18 cellular contexts compared by ENCODE assay signal in genomic region chr7:132161976-132162375, GRCh38.
"Had no signal": no experiment of that assay in that cellular context is flagged by ENCODE, and none has a peak within 500 bp of the region (broad histone marks: within the 10 kb centered on the region; RNA-seq: fewer than 3 reads in every experiment).

No MANE protein-coding gene starts in this region.

- H3K9me3 Mint-ChIP-seq: naive thymus-derived CD8-positive, alpha-beta T cell; neural progenitor cell had no signal

- H3K4me3 ChIP-seq: dorsolateral prefrontal cortex, heart right ventricle, mucosa of descending colon, neural progenitor cell, pancreas, thyroid gland, upper lobe of left lung, vagina had no signal

- ATAC-seq: naive thymus-derived CD8-positive, alpha-beta T cell; pancreas had no signal

- H3K27ac ChIP-seq: neural progenitor cell, pancreas, upper lobe of left lung, vagina had no signal

- H3K27ac Mint-ChIP-seq: progenitor cell of endocrine pancreas had no signal

- DNase-seq: cortex of kidney; dorsolateral prefrontal cortex; effector CD8-positive, alpha-beta T cell; foreskin melanocyte; kidney glomerular epithelial cell; naive thymus-derived CD8-positive, alpha-beta T cell; occipital lobe; pancreas; right cardiac atrium; stimulated activated CD4-positive, alpha-beta T cell treated with anti-CD3 and anti-CD28 coated beads, Interleukin-2, amount 100 ng/mL, for 48 hours; stimulated activated naive CD4-positive, alpha-beta T cell treated with Interleukin-2 at 50 U/mL for 16 hours had no signal

- H3K36me3 Mint-ChIP-seq: neural progenitor cell had no signal

- H3K4me1 Mint-ChIP-seq: naive thymus-derived CD8-positive, alpha-beta T cell had no signal

- H3K9me3 ChIP-seq: mucosa of descending colon, pancreas, thyroid gland, upper lobe of left lung, vagina had no signal

- H3K4me3 Mint-ChIP-seq: naive thymus-derived CD8-positive, alpha-beta T cell; neural progenitor cell had no signal

- H3K27me3 ChIP-seq: dorsolateral prefrontal cortex, heart right ventricle, neural progenitor cell, pancreas, thyroid gland, upper lobe of left lung, vagina had no signal

- H3K36me3 ChIP-seq: neural progenitor cell, pancreas, thyroid gland, upper lobe of left lung, vagina had no signal

- H3K4me1 ChIP-seq: pancreas, vagina had no signal
